8 cellular contexts compared by ENCODE assay signal in the genomic region with DNA sequence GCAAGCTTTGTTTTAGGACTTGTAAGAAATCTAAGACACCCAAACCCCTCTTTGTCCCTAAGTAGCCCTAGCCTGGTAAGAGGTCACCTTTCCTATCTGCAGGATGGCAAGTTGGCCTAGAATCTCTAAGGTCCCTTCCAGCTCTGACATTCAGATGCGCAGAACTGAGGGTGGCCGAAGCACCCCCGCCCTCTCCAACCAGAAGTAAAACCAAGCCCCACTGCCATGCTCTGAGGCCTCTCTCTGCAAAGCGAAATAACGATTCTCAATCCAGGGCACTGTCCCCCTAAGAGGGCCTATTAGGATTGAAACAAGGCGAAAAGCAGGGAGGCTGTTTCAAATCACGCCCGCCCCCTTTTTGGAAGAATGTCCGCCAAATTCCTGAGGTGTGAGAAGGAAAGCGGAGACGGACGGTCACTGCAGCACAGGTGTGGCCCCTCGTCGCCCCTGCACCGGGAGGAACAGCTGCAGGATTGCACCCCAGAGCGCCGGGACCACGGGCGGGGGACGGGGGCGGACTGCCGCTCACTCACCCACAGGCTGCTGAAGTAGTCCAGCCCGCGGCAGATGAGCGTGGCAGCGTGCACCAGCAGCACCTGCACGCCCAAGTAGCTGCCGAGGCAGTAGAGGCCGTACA. TPM values are rescaled to one million over a fixed set of nuclear protein-coding genes. Genes with fewer than 3 reads are reported as not detected.
DNase-seq lines count a peak whose midpoint lies in the region; ATAC-seq, FAIRE-seq and TF ChIP-seq lines count a peak whose summit lies in the region.

No MANE protein-coding gene starts in this region.

- H2BK120ac ChIP-seq in H1 (replicated peaks; ENCODE audit: low read depth, low read length), result no peak overlapping the region

- H3K36me3 ChIP-seq in H1 (ENCODE audit: control insufficient read depth in 2 of 4, insufficient read depth in 4 of 4, low read length in 3 of 4) (no peaks in the 10 kb centered on the region; a peak in 1 of 8 replicates), muscle layer of colon (ENCODE audit: insufficient read depth, low read length) (no peaks in the 10 kb centered on the region)

- WGBS in H1 (ENCODE audit: extremely low coverage in 1 of 2, insufficient coverage in 1 of 2, insufficient read length in 1 of 2, insufficient replicate concordance in 2 of 2, low coverage in 1 of 2, low lambda C conversion rate in 2 of 2, missing lambda C conversion rate in 1 of 2), 2 experiments, result 2% methylated on average over 22 of the region's 29 CpGs; no CpG with 5 or more reads in 1 of the 2 experiments

- peak overlapping the region; percentile 57; the same call in 1 of the 2 replicates for H2BK5ac ChIP-seq in H1 (ENCODE audit: low read depth, low read length)

- no peaks in the 10 kb centered on the region for H3K27me3 ChIP-seq in H1 (replicated peaks in 1 of 4; ENCODE audit: control insufficient read depth in 3 of 4, extremely low read depth in 1 of 4, insufficient read depth in 3 of 4, low read length in 3 of 4)
- H3K27me3 ChIP-seq in muscle layer of colon (ENCODE audit: control insufficient read depth in 1 of 2, insufficient read depth in 2 of 2, low read length in 2 of 2), result no peaks in the 10 kb centered on the region

- H2BK20ac ChIP-seq in H1 (ENCODE audit: low read length), result no peak overlapping the region

- ATAC-seq in GM19468 (IDR thresholded peaks at IDR 0.05; ENCODE audit: extremely low read depth, unreplicated experiment) (peak; percentile 4), GM19328 (IDR thresholded peaks at IDR 0.05; ENCODE audit: unreplicated experiment) (no peak), GM19452 (IDR thresholded peaks at IDR 0.05; ENCODE audit: unreplicated experiment) (no peak), GM19395 (IDR thresholded peaks at IDR 0.05; ENCODE audit: unreplicated experiment) (no peak)

- H3K4me3 ChIP-seq in H1 (ENCODE audit: extremely low read depth in 1 of 4, insufficient read depth in 2 of 4, low read depth in 3 of 4, low read length in 4 of 4), result peak overlapping the region; percentile 65 to 91 (median 82)
- peak overlapping the region; percentile 92 for H3K4me3 ChIP-seq in muscle layer of colon (ENCODE audit: low read depth in 1 of 2, low read length in 2 of 2)

- peak overlapping the region; percentile 84; the same call in 1 of the 2 replicates for H3K27ac ChIP-seq in H1 (ENCODE audit: low read depth, low read length)
- peak overlapping the region; percentile 87 for H3K27ac ChIP-seq in muscle layer of colon (ENCODE audit: low read depth, low read length)

- peaks cover 9% of the 10 kb centered on the region for H3K79me1 ChIP-seq in H1 (ENCODE audit: low read depth, low read length)

- FAIRE-seq in H1 (lab: Jason Lieb, UNC), result no peak

- H4K8ac ChIP-seq in H1 (ENCODE audit: extremely low read depth, insufficient read depth, low read length), result peak overlapping the region; percentile 76; the same call in 1 of the 2 replicates

- H3K23ac ChIP-seq in H1 (ENCODE audit: insufficient read length), result no peak overlapping the region

- H2BK15ac ChIP-seq in H1 (ENCODE audit: low read length), result no peak overlapping the region

- CTCF ChIA-PET in H1 (lab: Charles Lee; ENCODE audit: partially characterized antibody), result interaction anchor here (0.8 to 2.6 kb wide), 8 partner anchors 9 to 292 kb away, joined by 3 to 8 read pairs (median 4); no protein-coding TSS in a partner anchor

- peak overlapping the region; percentile 63; the same call in 1 of the 2 replicates for H3K18ac ChIP-seq in H1 (ENCODE audit: extremely low read depth, low read length)

- peaks cover 37 to 57% of the 10 kb centered on the region in 2 experiments for H3K79me2 ChIP-seq in H1 (ENCODE audit: control insufficient read depth in 1 of 2, insufficient read depth in 2 of 2, low read length in 2 of 2)

- no peak overlapping the region for H2AK5ac ChIP-seq in H1 (ENCODE audit: low read depth, low read length)

- H2BK12ac ChIP-seq in H1 (ENCODE audit: low read depth, low read length), result no peak overlapping the region

- no peak overlapping the region for H4K91ac ChIP-seq in H1 (replicated peaks; ENCODE audit: insufficient read length, low read length)

- H3K9me3 ChIP-seq in H1 (ENCODE audit: insufficient read depth in 2 of 2, low read depth in 1 of 2, low read length in 1 of 2), result no peaks in the 10 kb centered on the region
- H3K9me3 ChIP-seq in muscle layer of colon (ENCODE audit: low read length), result no peaks in the 10 kb centered on the region

- no peak for TF ChIP-seq POLR2A in H1 (IDR thresholded peaks at IDR 0.05; ENCODE audit: control extremely low read depth in 1 of 2, low read depth in 2 of 2, low read length in 2 of 2)

- H3K9ac ChIP-seq in H1 (replicated peaks in 1 of 4; ENCODE audit: extremely low read depth in 1 of 4, low read depth in 3 of 4, low read length in 3 of 4), result peak overlapping the region; percentile 85 to 98 (median 88)
- peak overlapping the region; percentile 47 for H3K9ac ChIP-seq in muscle layer of colon (ENCODE audit: low read length)

- no peak for TF ChIP-seq EP300 in H1 (IDR thresholded peaks at IDR 0.05; ENCODE audit: borderline replicate concordance in 1 of 2, low read depth in 2 of 2, low read length in 2 of 2)

- DNase-seq in RPMI8226 (peak; percentile 17), H1 (ENCODE audit: low read depth in 1 of 2, low spot score in 2 of 2) (peak in 1 of 2 experiments; percentile 58), NCI-H2227 treated with DMSO at 0.1 percent for 48 hours (lab: John Stamatoyannopoulos, UW) (no peak)

- peaks cover 10% of the 10 kb centered on the region for H3K23me2 ChIP-seq in H1 (ENCODE audit: low read depth, low read length)

- H3K4me1 ChIP-seq in H1 (replicated peaks in 1 of 4; ENCODE audit: control insufficient read depth in 3 of 4, insufficient read depth in 4 of 4, low read length in 3 of 4) (peaks cover 7 to 16% (median 15%) of the 10 kb centered on the region in 4 experiments), muscle layer of colon (ENCODE audit: insufficient read depth, low read length) (peaks cover 40% of the 10 kb centered on the region)

- peak overlapping the region; percentile 94 to 97 for H3K4me2 ChIP-seq in H1 (ENCODE audit: insufficient read depth in 1 of 2, low read depth in 2 of 2, low read length in 2 of 2)

- H2AFZ ChIP-seq in H1 (ENCODE audit: low read length), result no peak overlapping the region

- no peak overlapping the region for H3K4ac ChIP-seq in H1 (replicated peaks; ENCODE audit: insufficient read length, low read depth, low read length)

- no peak overlapping the region for H3K56ac ChIP-seq in H1 (replicated peaks; ENCODE audit: insufficient read length, low read depth, low read length)

- POLR2A ChIA-PET in H1 (lab: Charles Lee; ENCODE audit: partially characterized antibody), result interaction anchor here (0.8 to 2.5 kb wide), 16 partner anchors 8 to 200 kb away, joined by 3 to 22 read pairs (median 4); no protein-coding TSS in a partner anchor

- TF ChIP-seq RAD21 in H1 (IDR thresholded peaks at IDR 0.05 in 1 of 2, conservative IDR thresholded peaks at IDR 0.05 in 1 of 2; ENCODE audit: low read depth in 2 of 2, low read length in 2 of 2), result no peak

- H4K5ac ChIP-seq in H1 (ENCODE audit: insufficient read length, low read depth, low read length), result no peak overlapping the region

- H4K20me1 ChIP-seq in H1 (replicated peaks in 1 of 2; ENCODE audit: control insufficient read depth in 1 of 2, insufficient read depth in 2 of 2, low read length in 2 of 2), result peaks cover 13 to 21% of the 10 kb centered on the region in 2 experiments

- H3K14ac ChIP-seq in H1 (ENCODE audit: insufficient read length), result no peak overlapping the region

- TF ChIP-seq CTCF in H1 (IDR thresholded peaks at IDR 0.05; ENCODE audit: control extremely low read depth in 1 of 3, insufficient read depth in 1 of 3, low read depth in 1 of 3, low read length in 3 of 3), result no peak

TF ChIP-seq in H1, 55 proteins besides CTCF, POLR2A, EP300 and RAD21:
- TF ChIP-seq SIN3A (conservative IDR thresholded peaks at IDR 0.05 in 1 of 2, IDR thresholded peaks at IDR 0.05 in 1 of 2; ENCODE audit: low read depth in 1 of 2, low read length in 2 of 2) (peak; percentile 64 to 78; a peak in 1 of 4 replicates), TEAD4 (IDR thresholded peaks at IDR 0.05; ENCODE audit: low read depth, low read length) (peak; percentile 61; the same call in 1 of the 2 replicates), EGR1 (IDR thresholded peaks at IDR 0.05; ENCODE audit: borderline replicate concordance, low read depth, low read length) (no peak)

RNA-seq across cellular contexts. Expression of a gene that starts 0.8 kb away (rescaled TPM):
- 42.1 and 44.3 TPM in 2 replicates for total RNA-seq in H1 (2021; fragmentation: NEBNext Ultra II Directional; extraction: Animal tissue kit (Norgen Biotek cat#: 25700))
- 40.3 and 45.8 TPM in 2 replicates for polyA plus RNA-seq in H1 (2011; rRNA removed)
- polyA plus RNA-seq in H1 (2011; cell fraction: cytosol; rRNA removed), result 33.8 TPM
- 32.6 TPM for polyA plus RNA-seq in H1 (2011; cell fraction: nucleus; rRNA removed)
- polyA plus RNA-seq in H1 (2012, experiment 1 of 2), result 22.3 to 28.6 TPM (median 27.8 TPM) in 4 replicates
- 6.1 TPM for polyA plus RNA-seq in H1 (2012, experiment 2 of 2)
- 53.5 TPM for polyA plus RNA-seq in H1 (2013, experiment 1 of 2)
- polyA plus RNA-seq in H1 (2013, experiment 2 of 2), result 55.3 TPM
- polyA minus RNA-seq in H1 (2011; rRNA and poly(A)+ RNA removed), result 127 and 148 TPM in 2 replicates
- 42.5 TPM for polyA minus RNA-seq in H1 (2011; cell fraction: cytosol; rRNA and poly(A)+ RNA removed)
- polyA minus RNA-seq in H1 (2011; cell fraction: nucleus; rRNA and poly(A)+ RNA removed), result 80.1 TPM

RNA-seq across cellular contexts. Expression of a gene that starts 48.1 kb away (rescaled TPM):
- 2.1 and 2.2 TPM in 2 replicates for total RNA-seq in H1 (2021; fragmentation: NEBNext Ultra II Directional; extraction: Animal tissue kit (Norgen Biotek cat#: 25700))
- polyA plus RNA-seq in H1 (2011; rRNA removed), result 0.66 and 1.0 TPM in 2 replicates
- 0.62 TPM for polyA plus RNA-seq in H1 (2011; cell fraction: cytosol; rRNA removed)
- polyA plus RNA-seq in H1 (2011; cell fraction: nucleus; rRNA removed), result 0.63 TPM
- polyA plus RNA-seq in H1 (2012, experiment 1 of 2), result 0.64 to 1.2 TPM (median 1.1 TPM) in 4 replicates
- polyA plus RNA-seq in H1 (2012, experiment 2 of 2), result 1.0 TPM
- polyA plus RNA-seq in H1 (2013, experiment 1 of 2), result 0.53 TPM
- 0.55 TPM for polyA plus RNA-seq in H1 (2013, experiment 2 of 2)
- 0.85 and 3.1 TPM in 2 replicates for polyA minus RNA-seq in H1 (2011; rRNA and poly(A)+ RNA removed)
- polyA minus RNA-seq in H1 (2011; cell fraction: cytosol; rRNA and poly(A)+ RNA removed), result 0.59 TPM
- polyA minus RNA-seq in H1 (2011; cell fraction: nucleus; rRNA and poly(A)+ RNA removed), result 1.6 TPM
